36 cellular contexts compared by ENCODE assay signal in genomic region chr20:62772103-62772611, GRCh38. TPM values are rescaled to one million over a fixed set of nuclear protein-coding genes. Genes with fewer than 3 reads are reported as not detected.
A peak's percentile ranks its signal among the peaks of the same experiment; 100 is the strongest.
DNase-seq lines count a peak whose midpoint lies in the region; ATAC-seq, FAIRE-seq and TF ChIP-seq lines count a peak whose summit lies in the region.
"Had no signal": no experiment of that assay in that cellular context is flagged by ENCODE, and none has a peak within 500 bp of the region (broad histone marks: within the 10 kb centered on the region; RNA-seq: fewer than 3 reads in every experiment).

No MANE protein-coding gene starts in this region.

- H3K27me3 ChIP-seq in SJCRH30 (peaks cover 43% of the 10 kb centered on the region), keratinocyte (ENCODE audit: control insufficient read depth, extremely low read depth, insufficient read depth, low read length) (peaks cover under 1% of the 10 kb centered on the region), pancreas (no peaks in the 10 kb centered on the region), suprapubic skin (peaks cover 28% of the 10 kb centered on the region)
- H3K27me3 ChIP-seq: sigmoid colon had no signal

- H3K9me3 Mint-ChIP-seq in activated naive CD8-positive, alpha-beta T cell (ENCODE audit: low read depth) = no peaks in the 10 kb centered on the region
- H3K9me3 Mint-ChIP-seq in activated naive CD8-positive, alpha-beta T cell treated with anti-CD3 and anti-CD28 coated beads for 36 hours = peaks cover 3% of the 10 kb centered on the region
- H3K9me3 Mint-ChIP-seq: CD8-positive, alpha-beta memory T cell; immature natural killer cell; natural killer cell had no signal

- no peak for TF ChIP-seq POLR2A in suprapubic skin (IDR thresholded peaks at IDR 0.05)

- no peaks in the 10 kb centered on the region for H3K9me1 ChIP-seq in keratinocyte (ENCODE audit: control insufficient read depth, extremely low read depth, insufficient read depth, low read length)

- no peak overlapping the region for H2AFZ ChIP-seq in keratinocyte (ENCODE audit: control insufficient read depth, low read length)
- H2AFZ ChIP-seq: parathyroid adenoma had no signal

- ATAC-seq in pancreas (no peak), GM18511 (IDR thresholded peaks at IDR 0.05; ENCODE audit: unreplicated experiment) (no peak)
- ATAC-seq: natural killer cell had no signal

- intact Hi-C loops in pancreas (cut with DNase I) = no loop called here

- no peaks in the 10 kb centered on the region for H3K79me2 ChIP-seq in keratinocyte (ENCODE audit: control insufficient read depth, insufficient read depth, low read length)
- H3K79me2 ChIP-seq: parathyroid adenoma had no signal

- peak overlapping the region; percentile 36 for H3K9ac ChIP-seq in keratinocyte (ENCODE audit: control insufficient read depth, extremely low read depth, insufficient read depth, low read length)
- H3K9ac ChIP-seq: parathyroid adenoma had no signal

- no peaks in the 10 kb centered on the region for H3K9me3 ChIP-seq in SJCRH30 (replicated peaks)
- H3K9me3 ChIP-seq in keratinocyte (ENCODE audit: control insufficient read depth, low read depth, low read length) = no peaks in the 10 kb centered on the region
- no peaks in the 10 kb centered on the region for H3K9me3 ChIP-seq in pancreas
- H3K9me3 ChIP-seq in suprapubic skin = no peaks in the 10 kb centered on the region
- H3K9me3 ChIP-seq: esophagus squamous epithelium, sigmoid colon had no signal

- H3K4me3 ChIP-seq in SJCRH30 (peak overlapping the region; percentile 8; the same call in 1 of the 2 replicates), keratinocyte (ENCODE audit: control insufficient read depth in 2 of 3, extremely low read depth in 1 of 3, insufficient read depth in 2 of 3, low read depth in 1 of 3, low read length in 3 of 3) (peak overlapping the region in 1 of 3 experiments; percentile 38), pancreas (no peak overlapping the region), suprapubic skin (no peak overlapping the region)
- H3K4me3 ChIP-seq: esophagus squamous epithelium, sigmoid colon had no signal

- H3K36me3 ChIP-seq in SJCRH30 (no peaks in the 10 kb centered on the region), keratinocyte (ENCODE audit: control insufficient read depth in 2 of 2, extremely low read depth in 1 of 2, insufficient read depth in 2 of 2, low read length in 2 of 2) (no peaks in the 10 kb centered on the region), pancreas (no peaks in the 10 kb centered on the region), suprapubic skin (no peaks in the 10 kb centered on the region)
- H3K36me3 ChIP-seq: esophagus squamous epithelium, sigmoid colon had no signal

- H3K4me1 Mint-ChIP-seq in activated naive CD8-positive, alpha-beta T cell (ENCODE audit: low read depth) = peaks cover 58% of the 10 kb centered on the region
- H3K4me1 Mint-ChIP-seq in activated naive CD8-positive, alpha-beta T cell treated with anti-CD3 and anti-CD28 coated beads for 36 hours = peaks cover 36% of the 10 kb centered on the region

- peak overlapping the region; percentile 58 for H3K4me2 ChIP-seq in keratinocyte (ENCODE audit: control insufficient read depth, extremely low read depth, insufficient read depth, low read depth, low read length)

- DNase-seq in activated naive CD8-positive, alpha-beta T cell treated with anti-CD3 and anti-CD28 coated beads for 36 hours = no peak
- DNase-seq in SJCRH30 (no peak), keratinocyte (ENCODE audit: low read depth, low spot score) (no peak), pancreas (peak in 2 of 6 donors; percentile 21 to 55), suprapubic skin (ENCODE audit: low spot score in 2 of 2) (no peak), Kasumi-1 (lab: John Stamatoyannopoulos, UW) (no peak)
- DNase-seq: activated CD4-positive, alpha-beta T cell treated with anti-CD3 and anti-CD28 coated beads, Interleukin-2, amount 10 ng/mL, durations not matched to agents 24 days and 14 days; activated T-cell treated with anti-CD3 and anti-CD28 coated beads, Interleukin-2, amount 50 U/mL, for 48 hours; AML-193; CD8-positive, alpha-beta memory T cell; cortex of kidney; DMS 273 treated with DMSO at 0.1 percent for 48 hours; EL; esophagus squamous epithelium; hippocampal formation; immature natural killer cell; midbrain; natural killer cell; NCI-H146; NCI-H2107; NCI-H446; NCI-H82; SHP77 treated with DMSO at 0.1 percent for 48 hours; sigmoid colon; stimulated activated CD4-positive, alpha-beta T cell treated with anti-CD3 and anti-CD28 coated beads, Interleukin-15, amount 100 ng/mL, for 24 hours; stimulated activated naive CD4-positive, alpha-beta T cell; SW 1271; T-helper 9 cell had no signal

- no peaks in the 10 kb centered on the region for H4K20me1 ChIP-seq in keratinocyte (ENCODE audit: control insufficient read depth, extremely low read depth, insufficient read depth, low read length)

- peak overlapping the region; percentile 70 for H3K27ac Mint-ChIP-seq in activated naive CD8-positive, alpha-beta T cell
- no peak overlapping the region for H3K27ac Mint-ChIP-seq in activated naive CD8-positive, alpha-beta T cell treated with anti-CD3 and anti-CD28 coated beads for 36 hours
- H3K27ac Mint-ChIP-seq: activated CD4-positive, alpha-beta T cell treated with anti-CD3 and anti-CD28 coated beads, Interleukin-2, amount 10 ng/mL, durations not matched to agents 24 days and 14 days; immature natural killer cell; natural killer cell had no signal

- no peak for FAIRE-seq in keratinocyte (lab: Jason Lieb, UNC)
- FAIRE-seq in pancreas (lab: Jason Lieb, UNC) = no peak
- FAIRE-seq: A204.1, endometrium, GM12891 had no signal

- H3K27ac ChIP-seq in SJCRH30 = no peak overlapping the region
- no peak overlapping the region for H3K27ac ChIP-seq in keratinocyte (ENCODE audit: control insufficient read depth, insufficient read depth, low read length)
- peak overlapping the region; percentile 55 to 81 (median 62) for H3K27ac ChIP-seq in pancreas
- H3K27ac ChIP-seq in suprapubic skin = no peak overlapping the region
- H3K27ac ChIP-seq: parathyroid adenoma, VCaP had no signal

- no peaks in the 10 kb centered on the region for H3K36me3 Mint-ChIP-seq in activated naive CD8-positive, alpha-beta T cell
- H3K36me3 Mint-ChIP-seq in activated naive CD8-positive, alpha-beta T cell treated with anti-CD3 and anti-CD28 coated beads for 36 hours = no peaks in the 10 kb centered on the region
- H3K36me3 Mint-ChIP-seq: CD8-positive, alpha-beta memory T cell; immature natural killer cell; natural killer cell had no signal

- no peaks in the 10 kb centered on the region for H3K27me3 Mint-ChIP-seq in activated naive CD8-positive, alpha-beta T cell
- H3K27me3 Mint-ChIP-seq in activated naive CD8-positive, alpha-beta T cell treated with anti-CD3 and anti-CD28 coated beads for 36 hours = no peaks in the 10 kb centered on the region
- H3K27me3 Mint-ChIP-seq: activated CD4-positive, alpha-beta T cell treated with anti-CD3 and anti-CD28 coated beads, Interleukin-2, amount 10 ng/mL, durations not matched to agents 24 days and 14 days; CD8-positive, alpha-beta memory T cell had no signal

- dilution Hi-C loops in keratinocyte (cut with MboI; ENCODE audit: extremely low pct_ligation_motif_present, low sequenced_read_pairs) = no loop called here

- WGBS in pancreas, 2 donors = 51 to 61% methylated on average over 23 of the region's 23 CpGs
- 93% methylated on average over 23 of the region's 23 CpGs for WGBS in suprapubic skin

- H3K4me1 ChIP-seq in SJCRH30 = peaks cover 25% of the 10 kb centered on the region
- peaks cover 33% of the 10 kb centered on the region for H3K4me1 ChIP-seq in keratinocyte (ENCODE audit: control insufficient read depth, extremely low read depth, insufficient read depth, low read length)
- H3K4me1 ChIP-seq in pancreas = no peaks in the 10 kb centered on the region
- peaks cover 34% of the 10 kb centered on the region for H3K4me1 ChIP-seq in suprapubic skin

- TF ChIP-seq EP300 in suprapubic skin (IDR thresholded peaks at IDR 0.05) = no peak

- H3K4me3 Mint-ChIP-seq in activated naive CD8-positive, alpha-beta T cell = no peak overlapping the region
- H3K4me3 Mint-ChIP-seq in activated naive CD8-positive, alpha-beta T cell treated with anti-CD3 and anti-CD28 coated beads for 36 hours = no peak overlapping the region
- H3K4me3 Mint-ChIP-seq: activated CD4-positive, alpha-beta T cell treated with anti-CD3 and anti-CD28 coated beads, Interleukin-2, amount 10 ng/mL, durations not matched to agents 24 days and 14 days; CD8-positive, alpha-beta memory T cell; immature natural killer cell; natural killer cell had no signal

- TF ChIP-seq CTCF in keratinocyte (optimal IDR thresholded peaks at IDR 0.05 in 1 of 3, IDR thresholded peaks at IDR 0.05 in 1 of 3, conservative IDR thresholded peaks at IDR 0.05 in 1 of 3; ENCODE audit: extremely low read depth in 1 of 3, insufficient read depth in 2 of 3, low read length in 3 of 3) (no peak), pancreas (IDR thresholded peaks at IDR 0.05) (no peak), suprapubic skin (IDR thresholded peaks at IDR 0.05) (no peak)

RNA-seq across cellular contexts. Expression of gene MRGBP, which starts 24.1 kb away (rescaled TPM):
- total RNA-seq in activated naive CD8-positive, alpha-beta T cell treated with anti-CD3 and anti-CD28 coated beads for 36 hours = 10 to 100 TPM; 19.3 to 19.8 TPM
- 52.5 and 57.4 TPM in 2 replicates for total RNA-seq in SJCRH30 (2014; rRNA removed; shearing (Covaris generic))
- 12.3 to 15.6 TPM (median 15.0 TPM) in 3 replicates for polyA plus RNA-seq in keratinocyte
- 5.1 TPM for polyA plus RNA-seq in keratinocyte (2011; ENCODE audit: low read depth)
- 10.0 and 15.3 TPM in 2 replicates for polyA plus RNA-seq in keratinocyte (2011; cell fraction: cytosol; rRNA removed)
- 12.3 and 13.1 TPM in 2 replicates for polyA plus RNA-seq in keratinocyte (2011; cell fraction: nucleus; rRNA removed)
- polyA plus RNA-seq in keratinocyte (2012; ENCODE audit: low replicate concordance) = 9.0 and 16.4 TPM in 2 replicates
- 8.1 to 12.9 TPM (median 8.4 TPM) in 3 replicates for polyA minus RNA-seq in keratinocyte
- polyA minus RNA-seq in keratinocyte (2011; cell fraction: cytosol; rRNA and poly(A)+ RNA removed) = 12.9 TPM
- 3.9 TPM in 2 replicates for polyA minus RNA-seq in keratinocyte (2011; cell fraction: nucleus; rRNA and poly(A)+ RNA removed)
- total RNA-seq in pancreas = 1 to 10 TPM; 2.6 to 4.4 (median 3.7) TPM
- polyA plus RNA-seq in pancreas = 10 to 100 TPM in 1 of 2 donors, 1 to 10 TPM in 1; 5.3 to 11.3 TPM
- 10 to 100 TPM in 3 of 4 donors, 1 to 10 TPM in 1; 10.0 to 13.3 (median 11.7) TPM for total RNA-seq in suprapubic skin

RNA-seq across cellular contexts. Expression of gene OGFR, which starts 32.5 kb away (rescaled TPM):
- 10 to 100 TPM; 66.1 to 69.9 TPM for total RNA-seq in activated naive CD8-positive, alpha-beta T cell treated with anti-CD3 and anti-CD28 coated beads for 36 hours
- 46.6 and 49.0 TPM in 2 replicates for total RNA-seq in SJCRH30 (2014; rRNA removed; shearing (Covaris generic))
- polyA plus RNA-seq in keratinocyte (29.8 to 39.8 TPM (median 31.5 TPM) in 3 replicates), pancreas (10 to 100 TPM; 50.8 to 79.5 TPM)
- 12.8 TPM for polyA plus RNA-seq in keratinocyte (2011; ENCODE audit: low read depth)
- polyA plus RNA-seq in keratinocyte (2011; cell fraction: cytosol; rRNA removed) = 17.3 and 32.5 TPM in 2 replicates
- 43.7 and 47.3 TPM in 2 replicates for polyA plus RNA-seq in keratinocyte (2011; cell fraction: nucleus; rRNA removed)
- polyA plus RNA-seq in keratinocyte (2012; ENCODE audit: low replicate concordance) = 10.9 and 37.3 TPM in 2 replicates
- 17.8 to 29.0 TPM (median 26.5 TPM) in 3 replicates for polyA minus RNA-seq in keratinocyte
- 44.1 TPM for polyA minus RNA-seq in keratinocyte (2011; cell fraction: cytosol; rRNA and poly(A)+ RNA removed)
- polyA minus RNA-seq in keratinocyte (2011; cell fraction: nucleus; rRNA and poly(A)+ RNA removed) = 20.3 and 22.1 TPM in 2 replicates
- total RNA-seq in pancreas (10 to 100 TPM; 18.1 to 25.4 (median 21.0) TPM), suprapubic skin (10 to 100 TPM; 32.1 to 54.1 (median 42.5) TPM)

RNA-seq across cellular contexts. Expression of gene COL9A3, which starts 44.7 kb away (rescaled TPM):
- total RNA-seq in activated naive CD8-positive, alpha-beta T cell treated with anti-CD3 and anti-CD28 coated beads for 36 hours = 1 to 10 TPM in 1 of 2 experiments, under 1 TPM in 1; 0.35 to 1.0 TPM
- 2.0 and 2.1 TPM in 2 replicates for total RNA-seq in SJCRH30 (2014; rRNA removed; shearing (Covaris generic))
- 2.7 to 4.8 TPM (median 3.6 TPM) in 3 replicates for polyA plus RNA-seq in keratinocyte
- 0.36 TPM for polyA plus RNA-seq in keratinocyte (2011; ENCODE audit: low read depth)
- 1.7 and 3.6 TPM in 2 replicates for polyA plus RNA-seq in keratinocyte (2011; cell fraction: cytosol; rRNA removed)
- polyA plus RNA-seq in keratinocyte (2011; cell fraction: nucleus; rRNA removed) = 2.0 and 2.6 TPM in 2 replicates
- polyA plus RNA-seq in keratinocyte (2012; ENCODE audit: low replicate concordance) = 1.5 and 7.3 TPM in 2 replicates
- 0.23 to 0.61 TPM in 2 of 3 replicates, not detected in the other for polyA minus RNA-seq in keratinocyte
- 5.4 TPM for polyA minus RNA-seq in keratinocyte (2011; cell fraction: cytosol; rRNA and poly(A)+ RNA removed)
- 0.47 and 0.84 TPM in 2 replicates for polyA minus RNA-seq in keratinocyte (2011; cell fraction: nucleus; rRNA and poly(A)+ RNA removed)
- total RNA-seq in pancreas = 10 to 100 TPM in 1 of 6 donors, 1 to 10 TPM in 5; 1.7 to 35.2 (median 7.3) TPM
- polyA plus RNA-seq in pancreas = 100 to 1,000 TPM; 149 to 183 TPM
- total RNA-seq in suprapubic skin = 10 to 100 TPM in 1 of 4 donors, 1 to 10 TPM in 3; 6.1 to 11.3 (median 8.1) TPM
- total RNA-seq: activated CD4-positive, alpha-beta T cell treated with anti-CD3 and anti-CD28 coated beads, Interleukin-2, amount 10 ng/mL, durations not matched to agents 24 days and 14 days; activated CD8-positive, alpha-beta memory T cell treated with anti-CD3 and anti-CD28 coated beads for 36 hours; CD8-positive, alpha-beta memory T cell had no signal
- polyA plus RNA-seq: CD8-positive, alpha-beta memory T cell had no signal

Comparison
In these comparisons a context has a peak if more than half of its experiments do, and no peak if none do; other contexts are left out.
1. H3K27ac ChIP-seq: peak in pancreas (4 of 4); none in SJCRH30 (single experiment), keratinocyte (single experiment) and suprapubic skin (single experiment).